In genomic region chr7:143002106-143002505, GRCh38 we compare ENCODE assay signal across 13 cellular contexts. TPM values are rescaled to one million over a fixed set of nuclear protein-coding genes. Genes with fewer than 3 reads are reported as not detected.
A peak's percentile ranks its signal among the peaks of the same experiment; 100 is the strongest.
DNase-seq lines count a peak whose midpoint lies in the region; ATAC-seq, FAIRE-seq and TF ChIP-seq lines count a peak whose summit lies in the region.
"Had no signal": no experiment of that assay in that cellular context is flagged by ENCODE, and none has a peak within 500 bp of the region (broad histone marks: within the 10 kb centered on the region; RNA-seq: fewer than 3 reads in every experiment).

No MANE protein-coding gene starts in this region.

- CTCF ChIA-PET in A549 (lab: Yijun Ruan, JAX), result interaction anchor here (0.8 to 11.7 kb wide), 15 partner anchors 9 to 370 kb away, joined by 3 to 175 read pairs (median 4); partner anchors contain the start of gene EPHB6
- CTCF ChIA-PET in PC-3 (lab: Charles Lee), result interaction anchor here (1.6 kb wide), 1 partner anchor 213 kb away, joined by 13 read pairs; no protein-coding TSS in a partner anchor

- H3K27ac ChIP-seq in A549, result no peak overlapping the region
- no peak overlapping the region for H3K27ac ChIP-seq in PC-3 (ENCODE audit: low read length)
- H3K27ac ChIP-seq in effector memory CD4-positive, alpha-beta T cell (ENCODE audit: insufficient read depth, low read length, poor library complexity, severe bottlenecking), result no peak overlapping the region
- H3K27ac ChIP-seq: heart right ventricle had no signal

- FAIRE-seq in A549 (lab: Jason Lieb, UNC), result no peak

- TF ChIP-seq EP300 in A549 (IDR thresholded peaks at IDR 0.05), result no peak

- H3K9me2 ChIP-seq in PC-3 (replicated peaks; ENCODE audit: low read length), result no peaks in the 10 kb centered on the region

- POLR2A ChIA-PET in A549 (lab: Yijun Ruan, JAX) (no interaction called here), PC-3 (lab: Charles Lee; ENCODE audit: unreplicated experiment) (no interaction called here)

- intact Hi-C loops in PC-3 (cut with micrococcal nuclease), result loop anchor here (1.0 to 10.0 kb wide), 5 partner anchors 121 to 467 kb away; no protein-coding TSS in a partner anchor

- no peak overlapping the region for H3K4me2 ChIP-seq in A549
- peak overlapping the region; percentile 83 for H3K4me2 ChIP-seq in PC-3 (ENCODE audit: low read length)

- H3K36me3 ChIP-seq in PC-3 (ENCODE audit: low read depth, low read length), result no peaks in the 10 kb centered on the region
- H3K36me3 ChIP-seq in effector memory CD4-positive, alpha-beta T cell (ENCODE audit: control insufficient read depth, insufficient read depth, low read length), result no peaks in the 10 kb centered on the region
- H3K36me3 ChIP-seq: heart right ventricle had no signal

- H3K9me3 ChIP-seq in A549, result no peaks in the 10 kb centered on the region
- no peaks in the 10 kb centered on the region for H3K9me3 ChIP-seq in PC-3 (ENCODE audit: low read length)
- H3K9me3 ChIP-seq in effector memory CD4-positive, alpha-beta T cell (ENCODE audit: control insufficient read depth, low read length), result no peaks in the 10 kb centered on the region

- no peaks in the 10 kb centered on the region for H3K4me1 ChIP-seq in A549
- H3K4me1 ChIP-seq in PC-3 (ENCODE audit: insufficient read depth, low read length), result peaks cover 10% of the 10 kb centered on the region; the same call in 1 of the 2 replicates
- no peaks in the 10 kb centered on the region for H3K4me1 ChIP-seq in effector memory CD4-positive, alpha-beta T cell (ENCODE audit: control insufficient read depth, insufficient read depth, low read length, poor library complexity, severe bottlenecking)

- TF ChIP-seq RAD21 in A549 (conservative IDR thresholded peaks at IDR 0.05 in 1 of 2, IDR thresholded peaks at IDR 0.05 in 1 of 2), result peak; percentile 41 to 53; a peak in 3 of 5 replicates

- no peak for TF ChIP-seq POLR2A in A549 (IDR thresholded peaks at IDR 0.05; ENCODE audit: low read length)
- TF ChIP-seq POLR2A in erythroblast (IDR thresholded peaks at IDR 0.05; ENCODE audit: low read length), result no peak
- TF ChIP-seq POLR2A in GM18505 (IDR thresholded peaks at IDR 0.05; ENCODE audit: borderline replicate concordance, extremely low read depth, insufficient read depth, insufficient read length), result no peak

- peaks cover 33% of the 10 kb centered on the region for H3K27me3 ChIP-seq in PC-3 (ENCODE audit: low read length)
- no peaks in the 10 kb centered on the region for H3K27me3 ChIP-seq in effector memory CD4-positive, alpha-beta T cell (replicated peaks; ENCODE audit: control insufficient read depth, insufficient read depth, low read length, poor library complexity, severe bottlenecking)

- ATAC-seq in A549 (peak in 1 of 2 experiments; percentile 71; a peak in 3 of 6 replicates), PC-3 (peak; percentile 70), left lobe of liver (no peak), GM18505 (IDR thresholded peaks at IDR 0.05; ENCODE audit: unreplicated experiment) (no peak)
- ATAC-seq: heart right ventricle had no signal

- no peak overlapping the region for H3K9ac ChIP-seq in PC-3 (ENCODE audit: low read length)

- DNase-seq in A549 (ENCODE audit: low read depth in 1 of 2, low spot score in 1 of 2) (peak; percentile 20 to 34), PC-3 (peak; percentile 53), erythroblast (lab: John Stamatoyannopoulos, UW) (peak; percentile 62 to 65), dedifferentiated amniotic fluid mesenchymal stem cell (ENCODE audit: extremely low spot score) (no peak), left lobe of liver (ENCODE audit: low spot score) (no peak)
- no peak for DNase-seq in effector memory CD4-positive, alpha-beta T cell
- DNase-seq: activated naive CD4-positive, alpha-beta T cell treated with anti-CD3 and anti-CD28 coated beads, Interleukin-2, amount 10 ng/mL, durations not matched to agents 7 days and 5 days; DMS153; heart right ventricle; retina; stimulated activated naive CD4-positive, alpha-beta T cell treated with Interleukin-2 at 50 U/mL for 16 hours had no signal

- H3F3A ChIP-seq in PC-3 (ENCODE audit: low read length, unreplicated experiment), result no peaks in the 10 kb centered on the region

- H3K79me2 ChIP-seq in PC-3 (ENCODE audit: low read length), result no peaks in the 10 kb centered on the region

- H3K4me3 ChIP-seq in A549, result no peak overlapping the region
- peak overlapping the region; percentile 64; the same call in 1 of the 2 replicates for H3K4me3 ChIP-seq in PC-3 (ENCODE audit: low read length)
- H3K4me3 ChIP-seq in effector memory CD4-positive, alpha-beta T cell (ENCODE audit: insufficient read depth, low read depth, low read length, poor library complexity, severe bottlenecking), result no peak overlapping the region
- H3K4me3 ChIP-seq: heart right ventricle had no signal

- peak overlapping the region; percentile 91; the same call in 1 of the 2 replicates for H2AFZ ChIP-seq in PC-3 (ENCODE audit: low read length)

- no TSS peak for BruUV-seq in PC-3 (replicated peaks; lab: Mats Ljungman, UMichigan)

- H4K20me1 ChIP-seq in PC-3 (ENCODE audit: low read length), result no peaks in the 10 kb centered on the region

- under 1% methylated on average over 3 of the region's 3 CpGs for WGBS in A549 (ENCODE audit: missing lambda C conversion rate)

- TF ChIP-seq CTCF in A549 (IDR thresholded peaks at IDR 0.05) (peak; percentile 18; the same call in 2 of the 3 replicates), GM12872 (IDR thresholded peaks at IDR 0.05; ENCODE audit: insufficient read depth, low read depth, low read length) (peak; percentile 30; the same call in 1 of the 3 replicates), PC-3 (conservative IDR thresholded peaks at IDR 0.05; ENCODE audit: low read depth, low read length) (peak; percentile 64)

TF ChIP-seq in A549, 52 proteins besides CTCF, POLR2A, EP300 and RAD21:
- TF ChIP-seq USF2 (IDR thresholded peaks at IDR 0.05), result no peak

RNA-seq across cellular contexts. Expression of gene OR9A2, which starts 24.8 kb away (rescaled TPM):
- not detected in 2 replicates for polyA plus RNA-seq in A549 (2011; rRNA removed)
- not detected in 2 replicates for polyA plus RNA-seq in A549 (2012; cell fraction: cytosol; rRNA removed)
- polyA plus RNA-seq in A549 (2012; cell fraction: nucleus; rRNA removed), result not detected in 2 replicates
- not detected in 3 replicates for polyA plus RNA-seq in A549 (2017; fragmentation: RNase III; extraction: RNeasy Plus Mini Kit Qiagen cat#74134 plus additional on column Dnase treatment)
- not detected in 2 replicates for polyA minus RNA-seq in A549 (2011; rRNA and poly(A)+ RNA removed)
- not detected in 2 replicates for total RNA-seq in PC-3 (2014; rRNA removed)
- not detected for total RNA-seq in left lobe of liver
- polyA plus RNA-seq: heart right ventricle had no signal

RNA-seq across cellular contexts. Expression of gene KEL, which starts 39.9 kb away (rescaled TPM):
- polyA plus RNA-seq in A549 (2011; rRNA removed) (0.14 and 0.33 TPM in 2 replicates), A549 (2017; fragmentation: RNase III; extraction: RNeasy Plus Mini Kit Qiagen cat#74134 plus additional on column Dnase treatment) (not detected in 3 replicates)
- polyA plus RNA-seq in A549 (2012; cell fraction: cytosol; rRNA removed), result 0.01 TPM in 2 replicates
- polyA plus RNA-seq in A549 (2012; cell fraction: nucleus; rRNA removed), result 0.15 and 0.16 TPM in 2 replicates
- polyA minus RNA-seq in A549 (2011; rRNA and poly(A)+ RNA removed), result not detected in 2 replicates
- total RNA-seq in PC-3 (2014; rRNA removed) (0.18 TPM in 1 of 2 replicates, not detected in the other), left lobe of liver (0.28 TPM)

RNA-seq across cellular contexts. Expression of gene OR6V1, which starts 50.0 kb away (rescaled TPM):
- not detected in 2 replicates for polyA plus RNA-seq in A549 (2011; rRNA removed)
- polyA plus RNA-seq in A549 (2012; cell fraction: cytosol; rRNA removed), result not detected in 2 replicates
- polyA plus RNA-seq in A549 (2012; cell fraction: nucleus; rRNA removed), result not detected in 2 replicates
- not detected in 3 replicates for polyA plus RNA-seq in A549 (2017; fragmentation: RNase III; extraction: RNeasy Plus Mini Kit Qiagen cat#74134 plus additional on column Dnase treatment)
- polyA minus RNA-seq in A549 (2011; rRNA and poly(A)+ RNA removed), result not detected in 2 replicates
- not detected in 2 replicates for total RNA-seq in PC-3 (2014; rRNA removed)
- not detected for total RNA-seq in left lobe of liver
- total RNA-seq: heart right ventricle had no signal
- polyA plus RNA-seq: heart right ventricle had no signal

Comparison
In these comparisons a context has a peak if more than half of its experiments do, and no peak if none do; other contexts are left out.
1. DNase-seq: peak in A549 (2 of 2), PC-3 (single experiment) and erythroblast (2 of 2); none in dedifferentiated amniotic fluid mesenchymal stem cell (single experiment), left lobe of liver (single experiment) and effector memory CD4-positive, alpha-beta T cell (0 of 3).
2. Peak in every context shown above with its lines, with median percentiles within 50 percentile points of each other: CTCF ChIP-seq.